Comparison of ENCODE assay signal across 8 cellular contexts in genomic region chr6:32047855-32048766, GRCh38. TPM values are rescaled to one million over a fixed set of nuclear protein-coding genes. Genes with fewer than 3 reads are reported as not detected.
A peak's percentile ranks its signal among the peaks of the same experiment; 100 is the strongest.
DNase-seq lines count a peak whose midpoint lies in the region; ATAC-seq and TF ChIP-seq lines count a peak whose summit lies in the region.

No MANE protein-coding gene starts in this region.

- peak; percentile 80 for DNase-seq in DMS 273 (lab: John Stamatoyannopoulos, UW; ENCODE audit: unreplicated experiment)
- no peak for DNase-seq in DMS 273 treated with DMSO at 0.1 percent for 48 hours (lab: John Stamatoyannopoulos, UW)
- peak; percentile 9 for DNase-seq in NCI-H1092 treated with DMSO at 0.1 percent for 48 hours (lab: John Stamatoyannopoulos, UW)
- peak; percentile 69 for DNase-seq in activated CD4-positive, alpha-beta T cell treated with anti-CD3 and anti-CD28 coated beads, Interleukin-2, amount 50 U/mL, for 1 hour
- DNase-seq in dermis blood vessel endothelial cell, result peak; percentile 75
- DNase-seq in lower lobe of right lung, result peak; percentile 77
- DNase-seq in stimulated activated CD8-positive, alpha-beta memory T cell treated with anti-CD3 and anti-CD28 coated beads, Interleukin-12 subunit alpha, Interleukin-12 subunit beta, amount 100 ng/mL, for 4 hours (ENCODE audit: low read depth), result peak; percentile 37

- no peaks in the 10 kb centered on the region for H3K27me3 ChIP-seq in lower lobe of right lung (ENCODE audit: low read depth)

- ATAC-seq in lower lobe of right lung, result peak; percentile 79 to 80
- no peak for ATAC-seq in GM21381 (IDR thresholded peaks at IDR 0.05; ENCODE audit: unreplicated experiment)

- peaks cover 54% of the 10 kb centered on the region for H3K36me3 ChIP-seq in lower lobe of right lung

- no peaks in the 10 kb centered on the region for H3K9me3 ChIP-seq in lower lobe of right lung

- peak overlapping the region; percentile 64 for H3K27ac ChIP-seq in lower lobe of right lung

- intact Hi-C loops in lower lobe of right lung (cut with DNase I), result no loop called here

- H3K4me1 ChIP-seq in lower lobe of right lung, result peaks cover 13% of the 10 kb centered on the region

- peak; percentile 87 for TF ChIP-seq CTCF in lower lobe of right lung (IDR thresholded peaks at IDR 0.05)

- no peak overlapping the region for H3K4me3 ChIP-seq in lower lobe of right lung

RNA-seq across cellular contexts. Expression of gene CYP21A2, which starts 9.9 kb away (rescaled TPM):
- total RNA-seq in dermis blood vessel endothelial cell, result 0.34 TPM in 1 of 2 replicates, not detected in the other
- 1.1 TPM for total RNA-seq in lower lobe of right lung

RNA-seq across cellular contexts. Expression of gene C4B, which starts 33.5 kb away (rescaled TPM):
- total RNA-seq in dermis blood vessel endothelial cell, result 1.2 and 2.6 TPM in 2 replicates
- total RNA-seq in lower lobe of right lung, result 162 TPM

Comparison
In these comparisons a context has a peak if more than half of its experiments do, and no peak if none do; other contexts are left out.
1. RNA of gene C4B, which starts 33.5 kb away (total RNA-seq): 162 TPM in lower lobe of right lung (single experiment); 1.2 to 2.6 TPM in dermis blood vessel endothelial cell; every median in the first group is over 10 times any median in the second.